Comparison of ENCODE assay signal across 8 cellular contexts in the genomic region with DNA sequence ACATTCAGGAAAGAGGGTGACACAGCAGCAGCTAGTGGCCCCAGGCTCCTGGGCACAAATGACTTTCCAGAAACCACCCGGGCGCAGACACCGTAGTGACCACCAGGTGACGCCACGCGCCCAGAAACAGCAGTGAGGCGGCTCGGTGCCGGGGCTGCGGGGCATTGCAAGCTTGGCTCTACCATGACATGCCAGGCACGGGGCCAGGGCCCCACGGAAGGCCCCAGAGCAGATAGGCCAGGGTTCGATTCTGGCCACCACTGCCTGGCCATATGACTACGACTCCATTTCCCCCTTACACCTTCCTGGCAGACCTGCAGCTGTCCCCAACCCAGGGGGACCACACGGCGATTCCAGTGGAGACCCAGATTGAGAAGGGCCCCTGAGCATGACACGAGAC. TPM values are rescaled to one million over a fixed set of nuclear protein-coding genes. Genes with fewer than 3 reads are reported as not detected.
DNase-seq lines count a peak whose midpoint lies in the region; ATAC-seq and TF ChIP-seq lines count a peak whose summit lies in the region.

No MANE protein-coding gene starts in this region.

- no peak overlapping the region for H3K4me3 ChIP-seq in fibroblast of mammary gland (ENCODE audit: control insufficient read depth, low read depth, low read length)

- peaks cover 8% of the 10 kb centered on the region for H3K4me1 Mint-ChIP-seq in activated T-cell treated with anti-CD3 and anti-CD28 coated beads, Interleukin-2, amount 50 U/mL, for 72 hours (ENCODE audit: low read depth)
- peaks cover 43% of the 10 kb centered on the region for H3K4me1 Mint-ChIP-seq in neural crest cell
- peaks cover 8% of the 10 kb centered on the region for H3K4me1 Mint-ChIP-seq in stimulated activated naive CD8-positive, alpha-beta T cell treated with anti-CD3 and anti-CD28 coated beads, Interleukin-15, amount 100 ng/mL, for 72 hours

- ATAC-seq in activated T-cell treated with anti-CD3 and anti-CD28 coated beads, Interleukin-2, amount 50 U/mL, for 72 hours (replicated peaks in 1 of 2), result peak; percentile 90 to 91
- peak; percentile 90 for ATAC-seq in stimulated activated naive CD8-positive, alpha-beta T cell treated with anti-CD3 and anti-CD28 coated beads, Interleukin-15, amount 100 ng/mL, for 72 hours
- ATAC-seq in HG03521 (IDR thresholded peaks at IDR 0.05; ENCODE audit: unreplicated experiment), result no peak

- no peak overlapping the region for H3K27ac Mint-ChIP-seq in activated T-cell treated with anti-CD3 and anti-CD28 coated beads, Interleukin-2, amount 50 U/mL, for 72 hours
- peak overlapping the region; percentile 68 for H3K27ac Mint-ChIP-seq in neural crest cell (ENCODE audit: unreplicated experiment)
- no peak overlapping the region for H3K27ac Mint-ChIP-seq in stimulated activated naive CD8-positive, alpha-beta T cell treated with anti-CD3 and anti-CD28 coated beads, Interleukin-15, amount 100 ng/mL, for 72 hours

- H3K4me3 Mint-ChIP-seq in activated T-cell treated with anti-CD3 and anti-CD28 coated beads, Interleukin-2, amount 50 U/mL, for 72 hours, result no peak overlapping the region
- H3K4me3 Mint-ChIP-seq in neural crest cell, result peak overlapping the region; percentile 80
- no peak overlapping the region for H3K4me3 Mint-ChIP-seq in stimulated activated naive CD8-positive, alpha-beta T cell treated with anti-CD3 and anti-CD28 coated beads, Interleukin-15, amount 100 ng/mL, for 72 hours

- H3K9me3 Mint-ChIP-seq in activated T-cell treated with anti-CD3 and anti-CD28 coated beads, Interleukin-2, amount 50 U/mL, for 72 hours, result no peaks in the 10 kb centered on the region
- H3K9me3 Mint-ChIP-seq in neural crest cell, result no peaks in the 10 kb centered on the region
- H3K9me3 Mint-ChIP-seq in stimulated activated naive CD8-positive, alpha-beta T cell treated with anti-CD3 and anti-CD28 coated beads, Interleukin-15, amount 100 ng/mL, for 72 hours, result no peaks in the 10 kb centered on the region

- H3K27me3 Mint-ChIP-seq in activated T-cell treated with anti-CD3 and anti-CD28 coated beads, Interleukin-2, amount 50 U/mL, for 72 hours (ENCODE audit: low read depth), result peaks cover 4% of the 10 kb centered on the region
- peaks cover 4% of the 10 kb centered on the region for H3K27me3 Mint-ChIP-seq in neural crest cell (ENCODE audit: low read depth)
- peaks cover 41% of the 10 kb centered on the region for H3K27me3 Mint-ChIP-seq in stimulated activated naive CD8-positive, alpha-beta T cell treated with anti-CD3 and anti-CD28 coated beads, Interleukin-15, amount 100 ng/mL, for 72 hours

- H3K36me3 Mint-ChIP-seq in activated T-cell treated with anti-CD3 and anti-CD28 coated beads, Interleukin-2, amount 50 U/mL, for 72 hours (ENCODE audit: insufficient read depth in 2 of 2), result peaks cover 0 to 1% of the 10 kb centered on the region in 2 donors
- no peaks in the 10 kb centered on the region for H3K36me3 Mint-ChIP-seq in neural crest cell (ENCODE audit: low read depth)

- peak; percentile 72 for DNase-seq in EL
- DNase-seq in Kasumi-1 (lab: John Stamatoyannopoulos, UW), result peak; percentile 45 to 52
- DNase-seq in RKO (ENCODE audit: low spot score), result peak; percentile 82
- DNase-seq in activated T-cell treated with anti-CD3 and anti-CD28 coated beads, Interleukin-2, amount 50 U/mL, for 72 hours, result peak; percentile 87 to 92
- peak; percentile 67 for DNase-seq in fibroblast of mammary gland (ENCODE audit: low read depth)
- DNase-seq in neural crest cell (ENCODE audit: low read depth, low spot score), result peak; percentile 91
- peak; percentile 87 to 88 for DNase-seq in stimulated activated naive CD8-positive, alpha-beta T cell treated with anti-CD3 and anti-CD28 coated beads, Interleukin-15, amount 100 ng/mL, for 72 hours

- peak; percentile 90 for TF ChIP-seq CTCF in fibroblast of mammary gland (conservative IDR thresholded peaks at IDR 0.05; ENCODE audit: control insufficient read depth, insufficient read depth, low read depth, low read length)
- TF ChIP-seq CTCF in neural crest cell (conservative IDR thresholded peaks at IDR 0.05), result peak; percentile 95

RNA-seq across cellular contexts. Expression of a gene that starts 6.7 kb away (rescaled TPM):
- under 1 TPM; 0.31 to 0.53 TPM for total RNA-seq in activated T-cell treated with anti-CD3 and anti-CD28 coated beads, Interleukin-2, amount 50 U/mL, for 72 hours
- total RNA-seq in neural crest cell, result 46.5 TPM in 2 replicates

RNA-seq across cellular contexts. Expression of a gene that starts 12.1 kb away (rescaled TPM):
- total RNA-seq in activated T-cell treated with anti-CD3 and anti-CD28 coated beads, Interleukin-2, amount 50 U/mL, for 72 hours, result 10 to 100 TPM; 28.9 to 44.1 TPM
- total RNA-seq in neural crest cell, result 79.1 and 85.6 TPM in 2 replicates

RNA-seq across cellular contexts. Expression of a gene that starts 12.3 kb away (rescaled TPM):
- 10 to 100 TPM; 49.6 to 50.5 TPM for total RNA-seq in activated T-cell treated with anti-CD3 and anti-CD28 coated beads, Interleukin-2, amount 50 U/mL, for 72 hours
- total RNA-seq in neural crest cell, result 47.7 and 50.0 TPM in 2 replicates

RNA-seq across cellular contexts. Expression of a gene that starts 12.3 kb away (rescaled TPM):
- 10 to 100 TPM; 35.3 to 42.2 TPM for total RNA-seq in activated T-cell treated with anti-CD3 and anti-CD28 coated beads, Interleukin-2, amount 50 U/mL, for 72 hours
- total RNA-seq in neural crest cell, result 35.8 and 36.7 TPM in 2 replicates

Comparison
In these comparisons a context has a peak if more than half of its experiments do, and no peak if none do; other contexts are left out.
1. RNA of a gene that starts 6.7 kb away (total RNA-seq): 46.5 TPM in neural crest cell; 0.31 to 0.53 TPM in activated T-cell treated with anti-CD3 and anti-CD28 coated beads, Interleukin-2, amount 50 U/mL, for 72 hours; every median in the first group is over 10 times any median in the second.
2. Peak in every context shown above with its lines, with median percentiles within 50 percentile points of each other: DNase-seq.